In the genomic region with DNA sequence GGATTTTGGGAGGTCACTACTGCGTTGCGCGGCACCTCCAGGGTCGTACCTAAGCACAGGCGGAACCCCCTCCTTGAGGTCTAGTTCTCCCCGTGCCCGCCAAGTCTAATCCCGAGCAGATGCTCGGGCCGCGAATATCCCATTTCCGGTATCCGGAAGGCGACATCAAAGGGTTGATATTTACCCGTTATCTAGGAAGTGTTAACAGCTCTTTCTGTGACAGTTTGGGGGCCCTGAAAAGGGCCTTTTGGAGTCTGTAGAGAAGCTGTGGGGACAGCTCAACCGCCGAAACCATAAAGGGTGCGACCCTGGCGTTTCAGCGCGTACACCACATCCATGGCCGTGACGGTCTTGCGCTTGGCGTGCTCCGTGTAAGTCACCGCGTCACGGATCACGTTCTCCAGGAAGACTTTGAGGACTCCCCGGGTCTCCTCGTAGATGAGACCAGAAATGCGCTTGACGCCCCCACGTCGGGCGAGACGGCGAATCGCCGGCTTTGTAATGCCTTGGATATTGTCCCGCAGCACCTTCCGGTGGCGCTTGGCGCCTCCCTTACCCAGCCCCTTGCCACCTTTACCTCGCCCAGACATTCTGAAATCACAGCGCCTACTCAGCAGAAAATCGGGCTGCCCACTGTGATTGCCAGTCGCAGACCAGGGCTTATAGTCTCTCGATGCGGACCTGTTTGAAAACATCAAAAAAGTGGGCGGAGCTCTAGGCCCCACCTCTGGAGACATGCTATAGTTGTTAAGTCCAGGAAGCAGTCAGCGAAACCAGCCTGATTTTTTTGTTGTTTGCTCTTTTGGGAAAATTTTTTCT, we compare ENCODE assay signal across 1 cellular context.
A peak's percentile ranks its signal among the peaks of the same experiment; 100 is the strongest.
TF ChIP-seq lines count a peak whose summit lies in the region.

No MANE protein-coding gene starts in this region.

TF ChIP-seq in HEK293, 187 proteins besides CTCF, POLR2A, EP300 and RAD21 (continued from another document and continues in another):
- TF ChIP-seq, protein P1, sequence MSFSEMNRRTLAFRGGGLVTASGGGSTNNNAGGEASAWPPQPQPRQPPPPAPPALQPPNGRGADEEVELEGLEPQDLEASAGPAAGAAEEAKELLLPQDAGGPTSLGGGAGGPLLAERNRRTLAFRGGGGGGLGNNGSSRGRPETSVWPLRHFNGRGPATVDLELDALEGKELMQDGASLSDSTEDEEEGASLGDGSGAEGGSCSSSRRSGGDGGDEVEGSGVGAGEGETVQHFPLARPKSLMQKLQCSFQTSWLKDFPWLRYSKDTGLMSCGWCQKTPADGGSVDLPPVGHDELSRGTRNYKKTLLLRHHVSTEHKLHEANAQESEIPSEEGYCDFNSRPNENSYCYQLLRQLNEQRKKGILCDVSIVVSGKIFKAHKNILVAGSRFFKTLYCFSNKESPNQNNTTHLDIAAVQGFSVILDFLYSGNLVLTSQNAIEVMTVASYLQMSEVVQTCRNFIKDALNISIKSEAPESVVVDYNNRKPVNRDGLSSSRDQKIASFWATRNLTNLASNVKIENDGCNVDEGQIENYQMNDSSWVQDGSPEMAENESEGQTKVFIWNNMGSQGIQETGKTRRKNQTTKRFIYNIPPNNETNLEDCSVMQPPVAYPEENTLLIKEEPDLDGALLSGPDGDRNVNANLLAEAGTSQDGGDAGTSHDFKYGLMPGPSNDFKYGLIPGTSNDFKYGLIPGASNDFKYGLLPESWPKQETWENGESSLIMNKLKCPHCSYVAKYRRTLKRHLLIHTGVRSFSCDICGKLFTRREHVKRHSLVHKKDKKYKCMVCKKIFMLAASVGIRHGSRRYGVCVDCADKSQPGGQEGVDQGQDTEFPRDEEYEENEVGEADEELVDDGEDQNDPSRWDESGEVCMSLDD (tag by site-specific recombination; IDR thresholded peaks at IDR 0.05) = no peak
- TF ChIP-seq KLF9 (tag by site-specific recombination; IDR thresholded peaks at IDR 0.05; ENCODE audit: low read depth) (peak; percentile 80), ZNF670 (tag by site-specific recombination; IDR thresholded peaks at IDR 0.05; ENCODE audit: low read depth) (no peak), ZNF501 (tag by site-specific recombination; IDR thresholded peaks at IDR 0.05) (peak; percentile 87; the same call in 1 of the 2 replicates), ZNF830 (tag by site-specific recombination; IDR thresholded peaks at IDR 0.05; ENCODE audit: low read depth) (no peak), ZNF549 (tag by site-specific recombination; IDR thresholded peaks at IDR 0.05) (no peak), ZFP37 (tag by site-specific recombination; IDR thresholded peaks at IDR 0.05) (peak; percentile 69; the same call in 1 of the 2 replicates), ZNF223 (tag by site-specific recombination; IDR thresholded peaks at IDR 0.05) (no peak), ZNF664 (tag by site-specific recombination; IDR thresholded peaks at IDR 0.05) (no peak), ZNF561 (tag by site-specific recombination; IDR thresholded peaks at IDR 0.05; ENCODE audit: borderline replicate concordance) (peak; percentile 44), ZNF341 (tag by site-specific recombination; IDR thresholded peaks at IDR 0.05; ENCODE audit: low read depth) (no peak), IKZF3 (tag by site-specific recombination; IDR thresholded peaks at IDR 0.05) (no peak; the same call in 1 of the 2 replicates), HOXC10 (CRISPR knock-in tag; IDR thresholded peaks at IDR 0.05) (no peak), ZNF146 (tag by site-specific recombination; IDR thresholded peaks at IDR 0.05) (no peak), MEIS1 (CRISPR knock-in tag; IDR thresholded peaks at IDR 0.05; ENCODE audit: borderline replicate concordance) (no peak), ZBTB21 (tag by site-specific recombination; IDR thresholded peaks at IDR 0.05) (peak; percentile 24), ZNF48 (tag by site-specific recombination; IDR thresholded peaks at IDR 0.05) (no peak), ZNF24 (tag by site-specific recombination; IDR thresholded peaks at IDR 0.05) (peak; percentile 48; the same call in 1 of the 2 replicates), ZBTB7A (tag by site-specific recombination; IDR thresholded peaks at IDR 0.05; ENCODE audit: low read depth) (no peak), OVOL3 (tag by site-specific recombination; IDR thresholded peaks at IDR 0.05) (no peak), ZNF184 (tag by site-specific recombination; IDR thresholded peaks at IDR 0.05) (no peak; the same call in 1 of the 2 replicates)
- TF ChIP-seq, protein P2, sequence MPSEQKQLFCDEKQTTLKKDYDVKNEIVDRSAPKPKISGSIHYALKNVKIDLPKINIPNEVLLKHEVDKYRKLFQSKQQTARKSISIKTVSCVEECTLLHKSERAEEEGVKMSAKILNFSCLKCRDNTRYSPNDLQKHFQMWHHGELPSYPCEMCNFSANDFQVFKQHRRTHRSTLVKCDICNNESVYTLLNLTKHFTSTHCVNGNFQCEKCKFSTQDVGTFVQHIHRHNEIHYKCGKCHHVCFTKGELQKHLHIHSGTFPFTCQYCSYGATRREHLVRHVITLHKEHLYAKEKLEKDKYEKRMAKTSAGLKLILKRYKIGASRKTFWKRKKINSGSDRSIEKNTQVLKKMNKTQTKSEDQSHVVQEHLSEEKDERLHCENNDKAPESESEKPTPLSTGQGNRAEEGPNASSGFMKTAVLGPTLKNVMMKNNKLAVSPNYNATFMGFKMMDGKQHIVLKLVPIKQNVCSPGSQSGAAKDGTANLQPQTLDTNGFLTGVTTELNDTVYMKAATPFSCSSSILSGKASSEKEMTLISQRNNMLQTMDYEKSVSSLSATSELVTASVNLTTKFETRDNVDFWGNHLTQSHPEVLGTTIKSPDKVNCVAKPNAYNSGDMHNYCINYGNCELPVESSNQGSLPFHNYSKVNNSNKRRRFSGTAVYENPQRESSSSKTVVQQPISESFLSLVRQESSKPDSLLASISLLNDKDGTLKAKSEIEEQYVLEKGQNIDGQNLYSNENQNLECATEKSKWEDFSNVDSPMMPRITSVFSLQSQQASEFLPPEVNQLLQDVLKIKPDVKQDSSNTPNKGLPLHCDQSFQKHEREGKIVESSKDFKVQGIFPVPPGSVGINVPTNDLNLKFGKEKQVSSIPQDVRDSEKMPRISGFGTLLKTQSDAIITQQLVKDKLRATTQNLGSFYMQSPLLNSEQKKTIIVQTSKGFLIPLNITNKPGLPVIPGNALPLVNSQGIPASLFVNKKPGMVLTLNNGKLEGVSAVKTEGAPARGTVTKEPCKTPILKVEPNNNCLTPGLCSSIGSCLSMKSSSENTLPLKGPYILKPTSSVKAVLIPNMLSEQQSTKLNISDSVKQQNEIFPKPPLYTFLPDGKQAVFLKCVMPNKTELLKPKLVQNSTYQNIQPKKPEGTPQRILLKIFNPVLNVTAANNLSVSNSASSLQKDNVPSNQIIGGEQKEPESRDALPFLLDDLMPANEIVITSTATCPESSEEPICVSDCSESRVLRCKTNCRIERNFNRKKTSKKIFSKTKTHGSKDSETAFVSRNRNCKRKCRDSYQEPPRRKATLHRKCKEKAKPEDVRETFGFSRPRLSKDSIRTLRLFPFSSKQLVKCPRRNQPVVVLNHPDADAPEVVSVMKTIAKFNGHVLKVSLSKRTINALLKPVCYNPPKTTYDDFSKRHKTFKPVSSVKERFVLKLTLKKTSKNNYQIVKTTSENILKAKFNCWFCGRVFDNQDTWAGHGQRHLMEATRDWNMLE (tag by site-specific recombination; conservative IDR thresholded peaks at IDR 0.05; ENCODE audit: low read depth) = 0 out of 2 replicates have a peak, but pooled peaks have one; percentile 17
- TF ChIP-seq, protein P3, sequence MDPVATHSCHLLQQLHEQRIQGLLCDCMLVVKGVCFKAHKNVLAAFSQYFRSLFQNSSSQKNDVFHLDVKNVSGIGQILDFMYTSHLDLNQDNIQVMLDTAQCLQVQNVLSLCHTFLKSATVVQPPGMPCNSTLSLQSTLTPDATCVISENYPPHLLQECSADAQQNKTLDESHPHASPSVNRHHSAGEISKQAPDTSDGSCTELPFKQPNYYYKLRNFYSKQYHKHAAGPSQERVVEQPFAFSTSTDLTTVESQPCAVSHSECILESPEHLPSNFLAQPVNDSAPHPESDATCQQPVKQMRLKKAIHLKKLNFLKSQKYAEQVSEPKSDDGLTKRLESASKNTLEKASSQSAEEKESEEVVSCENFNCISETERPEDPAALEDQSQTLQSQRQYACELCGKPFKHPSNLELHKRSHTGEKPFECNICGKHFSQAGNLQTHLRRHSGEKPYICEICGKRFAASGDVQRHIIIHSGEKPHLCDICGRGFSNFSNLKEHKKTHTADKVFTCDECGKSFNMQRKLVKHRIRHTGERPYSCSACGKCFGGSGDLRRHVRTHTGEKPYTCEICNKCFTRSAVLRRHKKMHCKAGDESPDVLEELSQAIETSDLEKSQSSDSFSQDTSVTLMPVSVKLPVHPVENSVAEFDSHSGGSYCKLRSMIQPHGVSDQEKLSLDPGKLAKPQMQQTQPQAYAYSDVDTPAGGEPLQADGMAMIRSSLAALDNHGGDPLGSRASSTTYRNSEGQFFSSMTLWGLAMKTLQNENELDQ (tag by site-specific recombination; IDR thresholded peaks at IDR 0.05; ENCODE audit: low read depth) = no peak
- TF ChIP-seq, protein P4, sequence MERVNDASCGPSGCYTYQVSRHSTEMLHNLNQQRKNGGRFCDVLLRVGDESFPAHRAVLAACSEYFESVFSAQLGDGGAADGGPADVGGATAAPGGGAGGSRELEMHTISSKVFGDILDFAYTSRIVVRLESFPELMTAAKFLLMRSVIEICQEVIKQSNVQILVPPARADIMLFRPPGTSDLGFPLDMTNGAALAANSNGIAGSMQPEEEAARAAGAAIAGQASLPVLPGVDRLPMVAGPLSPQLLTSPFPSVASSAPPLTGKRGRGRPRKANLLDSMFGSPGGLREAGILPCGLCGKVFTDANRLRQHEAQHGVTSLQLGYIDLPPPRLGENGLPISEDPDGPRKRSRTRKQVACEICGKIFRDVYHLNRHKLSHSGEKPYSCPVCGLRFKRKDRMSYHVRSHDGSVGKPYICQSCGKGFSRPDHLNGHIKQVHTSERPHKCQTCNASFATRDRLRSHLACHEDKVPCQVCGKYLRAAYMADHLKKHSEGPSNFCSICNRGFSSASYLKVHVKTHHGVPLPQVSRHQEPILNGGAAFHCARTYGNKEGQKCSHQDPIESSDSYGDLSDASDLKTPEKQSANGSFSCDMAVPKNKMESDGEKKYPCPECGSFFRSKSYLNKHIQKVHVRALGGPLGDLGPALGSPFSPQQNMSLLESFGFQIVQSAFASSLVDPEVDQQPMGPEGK (tag by site-specific recombination; IDR thresholded peaks at IDR 0.05) = peak; percentile 8
- TF ChIP-seq, protein P5, sequence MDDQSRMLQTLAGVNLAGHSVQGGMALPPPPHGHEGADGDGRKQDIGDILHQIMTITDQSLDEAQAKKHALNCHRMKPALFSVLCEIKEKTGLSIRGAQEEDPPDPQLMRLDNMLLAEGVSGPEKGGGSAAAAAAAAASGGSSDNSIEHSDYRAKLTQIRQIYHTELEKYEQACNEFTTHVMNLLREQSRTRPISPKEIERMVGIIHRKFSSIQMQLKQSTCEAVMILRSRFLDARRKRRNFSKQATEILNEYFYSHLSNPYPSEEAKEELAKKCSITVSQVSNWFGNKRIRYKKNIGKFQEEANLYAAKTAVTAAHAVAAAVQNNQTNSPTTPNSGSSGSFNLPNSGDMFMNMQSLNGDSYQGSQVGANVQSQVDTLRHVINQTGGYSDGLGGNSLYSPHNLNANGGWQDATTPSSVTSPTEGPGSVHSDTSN (CRISPR knock-in tag; IDR thresholded peaks at IDR 0.05) = no peak
- TF ChIP-seq, protein P6, sequence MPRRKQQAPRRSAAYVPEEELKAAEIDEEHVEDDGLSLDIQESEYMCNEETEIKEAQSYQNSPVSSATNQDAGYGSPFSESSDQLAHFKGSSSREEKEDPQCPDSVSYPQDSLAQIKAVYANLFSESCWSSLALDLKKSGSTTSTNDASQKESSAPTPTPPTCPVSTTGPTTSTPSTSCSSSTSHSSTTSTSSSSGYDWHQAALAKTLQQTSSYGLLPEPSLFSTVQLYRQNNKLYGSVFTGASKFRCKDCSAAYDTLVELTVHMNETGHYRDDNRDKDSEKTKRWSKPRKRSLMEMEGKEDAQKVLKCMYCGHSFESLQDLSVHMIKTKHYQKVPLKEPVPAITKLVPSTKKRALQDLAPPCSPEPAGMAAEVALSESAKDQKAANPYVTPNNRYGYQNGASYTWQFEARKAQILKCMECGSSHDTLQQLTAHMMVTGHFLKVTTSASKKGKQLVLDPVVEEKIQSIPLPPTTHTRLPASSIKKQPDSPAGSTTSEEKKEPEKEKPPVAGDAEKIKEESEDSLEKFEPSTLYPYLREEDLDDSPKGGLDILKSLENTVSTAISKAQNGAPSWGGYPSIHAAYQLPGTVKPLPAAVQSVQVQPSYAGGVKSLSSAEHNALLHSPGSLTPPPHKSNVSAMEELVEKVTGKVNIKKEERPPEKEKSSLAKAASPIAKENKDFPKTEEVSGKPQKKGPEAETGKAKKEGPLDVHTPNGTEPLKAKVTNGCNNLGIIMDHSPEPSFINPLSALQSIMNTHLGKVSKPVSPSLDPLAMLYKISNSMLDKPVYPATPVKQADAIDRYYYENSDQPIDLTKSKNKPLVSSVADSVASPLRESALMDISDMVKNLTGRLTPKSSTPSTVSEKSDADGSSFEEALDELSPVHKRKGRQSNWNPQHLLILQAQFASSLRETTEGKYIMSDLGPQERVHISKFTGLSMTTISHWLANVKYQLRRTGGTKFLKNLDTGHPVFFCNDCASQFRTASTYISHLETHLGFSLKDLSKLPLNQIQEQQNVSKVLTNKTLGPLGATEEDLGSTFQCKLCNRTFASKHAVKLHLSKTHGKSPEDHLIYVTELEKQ (tag by site-specific recombination; IDR thresholded peaks at IDR 0.05; ENCODE audit: borderline replicate concordance) = peak; percentile 30; the same call in 1 of the 2 replicates
- TF ChIP-seq, protein P7, sequence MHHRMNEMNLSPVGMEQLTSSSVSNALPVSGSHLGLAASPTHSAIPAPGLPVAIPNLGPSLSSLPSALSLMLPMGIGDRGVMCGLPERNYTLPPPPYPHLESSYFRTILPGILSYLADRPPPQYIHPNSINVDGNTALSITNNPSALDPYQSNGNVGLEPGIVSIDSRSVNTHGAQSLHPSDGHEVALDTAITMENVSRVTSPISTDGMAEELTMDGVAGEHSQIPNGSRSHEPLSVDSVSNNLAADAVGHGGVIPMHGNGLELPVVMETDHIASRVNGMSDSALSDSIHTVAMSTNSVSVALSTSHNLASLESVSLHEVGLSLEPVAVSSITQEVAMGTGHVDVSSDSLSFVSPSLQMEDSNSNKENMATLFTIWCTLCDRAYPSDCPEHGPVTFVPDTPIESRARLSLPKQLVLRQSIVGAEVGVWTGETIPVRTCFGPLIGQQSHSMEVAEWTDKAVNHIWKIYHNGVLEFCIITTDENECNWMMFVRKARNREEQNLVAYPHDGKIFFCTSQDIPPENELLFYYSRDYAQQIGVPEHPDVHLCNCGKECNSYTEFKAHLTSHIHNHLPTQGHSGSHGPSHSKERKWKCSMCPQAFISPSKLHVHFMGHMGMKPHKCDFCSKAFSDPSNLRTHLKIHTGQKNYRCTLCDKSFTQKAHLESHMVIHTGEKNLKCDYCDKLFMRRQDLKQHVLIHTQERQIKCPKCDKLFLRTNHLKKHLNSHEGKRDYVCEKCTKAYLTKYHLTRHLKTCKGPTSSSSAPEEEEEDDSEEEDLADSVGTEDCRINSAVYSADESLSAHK (tag by site-specific recombination; IDR thresholded peaks at IDR 0.05) = no peak
